In genomic region chr2:215022418-215022817, GRCh38 we compare ENCODE assay signal across 15 cellular contexts.
DNase-seq lines count a peak whose midpoint lies in the region; ATAC-seq, FAIRE-seq and TF ChIP-seq lines count a peak whose summit lies in the region.
"Had no signal": no experiment of that assay in that cellular context is flagged by ENCODE, and none has a peak within 500 bp of the region (broad histone marks: within the 10 kb centered on the region; RNA-seq: fewer than 3 reads in every experiment).

No MANE protein-coding gene starts in this region.

- H3K27me3 Mint-ChIP-seq in activated T-helper 1 cell treated with anti-CD3 and anti-CD28 coated beads, Interleukin-12 subunit alpha, Interleukin-12 subunit beta, Interleukin-2, Interleukin-4 antibody, amounts not matched to agents 30 ng/mL and 10 ng/mL and 1 ng/mL, durations not matched to agents 14 hours and 24 hours and 36 hours (ENCODE audit: insufficient read depth), result no peaks in the 10 kb centered on the region
- H3K27me3 Mint-ChIP-seq: activated CD8-positive, alpha-beta T cell treated with anti-CD3 and anti-CD28 coated beads for 36 hours; activated naive CD4-positive, alpha-beta T cell treated with anti-CD3 and anti-CD28 coated beads, Interleukin-2, amount 50 U/mL, for 24 hours had no signal

- no peak overlapping the region for H3K4me3 ChIP-seq in BLaER1 treated with 17β-estradiol and CSF1 and Interleukin-3, amounts not matched to agents 10 nM and 100 nM
- no peak overlapping the region for H3K4me3 ChIP-seq in brain microvascular endothelial cell (ENCODE audit: low read depth, low read length)
- no peak overlapping the region for H3K4me3 ChIP-seq in keratinocyte (ENCODE audit: control insufficient read depth in 2 of 3, extremely low read depth in 1 of 3, insufficient read depth in 2 of 3, low read depth in 1 of 3, low read length in 3 of 3)
- H3K4me3 ChIP-seq: sigmoid colon, vagina had no signal

- dilution Hi-C loops in keratinocyte (cut with MboI; ENCODE audit: extremely low pct_ligation_motif_present, low sequenced_read_pairs), result no loop called here

- H3K9me3 ChIP-seq in BLaER1 treated with 17β-estradiol and CSF1 and Interleukin-3, amounts not matched to agents 10 nM and 100 nM (replicated peaks in 1 of 11), result peaks cover 0 to 16% (median 5%) of the 10 kb centered on the region in 11 experiments; a peak in 7 of 22 replicates
- H3K9me3 ChIP-seq in keratinocyte (ENCODE audit: control insufficient read depth, low read depth, low read length), result no peaks in the 10 kb centered on the region
- H3K9me3 ChIP-seq: sigmoid colon, vagina had no signal

- H3K9ac ChIP-seq in BLaER1 treated with 17β-estradiol and CSF1 and Interleukin-3, amounts not matched to agents 10 nM and 100 nM, result no peak overlapping the region
- H3K9ac ChIP-seq in keratinocyte (ENCODE audit: control insufficient read depth, extremely low read depth, insufficient read depth, low read length), result no peak overlapping the region

- no peaks in the 10 kb centered on the region for H3K79me2 ChIP-seq in keratinocyte (ENCODE audit: control insufficient read depth, insufficient read depth, low read length)

- H3K4me3 Mint-ChIP-seq in activated T-helper 1 cell treated with anti-CD3 and anti-CD28 coated beads, Interleukin-12 subunit alpha, Interleukin-12 subunit beta, Interleukin-2, Interleukin-4 antibody, amounts not matched to agents 30 ng/mL and 10 ng/mL and 1 ng/mL, durations not matched to agents 14 hours and 24 hours and 36 hours, result no peak overlapping the region
- H3K4me3 Mint-ChIP-seq: activated CD8-positive, alpha-beta T cell treated with anti-CD3 and anti-CD28 coated beads for 36 hours; activated naive CD4-positive, alpha-beta T cell treated with anti-CD3 and anti-CD28 coated beads, Interleukin-2, amount 50 U/mL, for 24 hours; CD8-positive, alpha-beta T cell had no signal

- intact Hi-C loops in activated T-helper 1 cell treated with anti-CD3 and anti-CD28 coated beads, Interleukin-12 subunit alpha, Interleukin-12 subunit beta, Interleukin-2, Interleukin-4 antibody, amounts not matched to agents 30 ng/mL and 10 ng/mL and 1 ng/mL, durations not matched to agents 14 hours and 24 hours and 36 hours (cut with micrococcal nuclease), result no loop called here

- no peaks in the 10 kb centered on the region for H3K9me3 Mint-ChIP-seq in activated T-helper 1 cell treated with anti-CD3 and anti-CD28 coated beads, Interleukin-12 subunit alpha, Interleukin-12 subunit beta, Interleukin-2, Interleukin-4 antibody, amounts not matched to agents 30 ng/mL and 10 ng/mL and 1 ng/mL, durations not matched to agents 14 hours and 24 hours and 36 hours
- H3K9me3 Mint-ChIP-seq: activated CD8-positive, alpha-beta T cell treated with anti-CD3 and anti-CD28 coated beads for 36 hours; activated naive CD4-positive, alpha-beta T cell treated with anti-CD3 and anti-CD28 coated beads, Interleukin-2, amount 50 U/mL, for 24 hours; CD8-positive, alpha-beta T cell had no signal

- H3K4me2 ChIP-seq in BLaER1 treated with 17β-estradiol and CSF1 and Interleukin-3, amounts not matched to agents 10 nM and 100 nM, result peak overlapping the region; percentile 29 to 73 (median 54); a peak in 20 of 22 replicates
- no peak overlapping the region for H3K4me2 ChIP-seq in keratinocyte (ENCODE audit: control insufficient read depth, extremely low read depth, insufficient read depth, low read depth, low read length)

- no peaks in the 10 kb centered on the region for H3K36me3 Mint-ChIP-seq in activated T-helper 1 cell treated with anti-CD3 and anti-CD28 coated beads, Interleukin-12 subunit alpha, Interleukin-12 subunit beta, Interleukin-2, Interleukin-4 antibody, amounts not matched to agents 30 ng/mL and 10 ng/mL and 1 ng/mL, durations not matched to agents 14 hours and 24 hours and 36 hours (ENCODE audit: low read depth)
- H3K36me3 Mint-ChIP-seq: activated naive CD4-positive, alpha-beta T cell treated with anti-CD3 and anti-CD28 coated beads, Interleukin-2, amount 50 U/mL, for 24 hours; CD8-positive, alpha-beta T cell had no signal

- no peak overlapping the region for H3K27ac Mint-ChIP-seq in activated T-helper 1 cell treated with anti-CD3 and anti-CD28 coated beads, Interleukin-12 subunit alpha, Interleukin-12 subunit beta, Interleukin-2, Interleukin-4 antibody, amounts not matched to agents 30 ng/mL and 10 ng/mL and 1 ng/mL, durations not matched to agents 14 hours and 24 hours and 36 hours
- H3K27ac Mint-ChIP-seq: activated CD8-positive, alpha-beta T cell treated with anti-CD3 and anti-CD28 coated beads for 36 hours; activated naive CD4-positive, alpha-beta T cell treated with anti-CD3 and anti-CD28 coated beads, Interleukin-2, amount 50 U/mL, for 24 hours; CD8-positive, alpha-beta T cell had no signal

- in situ Hi-C loops in brain microvascular endothelial cell (cut with HindIII; ENCODE audit: low pct_ligation_motif_present, low sequenced_read_pairs), result no loop called here

- TF ChIP-seq CTCF in brain microvascular endothelial cell (IDR thresholded peaks at IDR 0.05; ENCODE audit: low read depth, low read length, missing control alignments), result no peak
- no peak for TF ChIP-seq CTCF in keratinocyte (optimal IDR thresholded peaks at IDR 0.05 in 1 of 3, IDR thresholded peaks at IDR 0.05 in 1 of 3, conservative IDR thresholded peaks at IDR 0.05 in 1 of 3; ENCODE audit: extremely low read depth in 1 of 3, insufficient read depth in 2 of 3, low read length in 3 of 3)
- no peak for TF ChIP-seq CTCF in GM20000 (IDR thresholded peaks at IDR 0.05; ENCODE audit: extremely low read depth, missing control alignments)

- peak overlapping the region in 9 of 11 experiments; percentile 4 to 69 (median 38); a peak in 14 of 22 replicates for H3K27ac ChIP-seq in BLaER1 treated with 17β-estradiol and CSF1 and Interleukin-3, amounts not matched to agents 10 nM and 100 nM
- peak overlapping the region; percentile 36 for H3K27ac ChIP-seq in brain microvascular endothelial cell
- no peak overlapping the region for H3K27ac ChIP-seq in keratinocyte (ENCODE audit: control insufficient read depth, insufficient read depth, low read length)
- H3K27ac ChIP-seq: sigmoid colon, vagina had no signal

- H3K36me3 ChIP-seq in BLaER1 treated with 17β-estradiol and CSF1 and Interleukin-3, amounts not matched to agents 10 nM and 100 nM, result no peaks in the 10 kb centered on the region
- H3K36me3 ChIP-seq in brain microvascular endothelial cell (replicated peaks) (no peaks in the 10 kb centered on the region), keratinocyte (ENCODE audit: control insufficient read depth in 2 of 2, extremely low read depth in 1 of 2, insufficient read depth in 2 of 2, low read length in 2 of 2) (no peaks in the 10 kb centered on the region)
- H3K36me3 ChIP-seq: sigmoid colon, vagina had no signal

- H3K4me1 ChIP-seq in BLaER1 treated with 17β-estradiol and CSF1 and Interleukin-3, amounts not matched to agents 10 nM and 100 nM, result peaks cover 28 to 71% (median 55%) of the 10 kb centered on the region in 10 experiments
- H3K4me1 ChIP-seq in keratinocyte (ENCODE audit: control insufficient read depth, extremely low read depth, insufficient read depth, low read length), result no peaks in the 10 kb centered on the region
- H3K4me1 ChIP-seq: sigmoid colon, vagina had no signal

- DNase-seq in brain microvascular endothelial cell (peak; percentile 80), keratinocyte (ENCODE audit: low read depth, low spot score) (no peak), NCI-H1092 (lab: John Stamatoyannopoulos, UW) (no peak), GM20000 (ENCODE audit: low spot score) (no peak)
- no peak for DNase-seq in activated T-helper 1 cell treated with anti-CD3 and anti-CD28 coated beads, Interleukin-12 subunit alpha, Interleukin-12 subunit beta, Interleukin-2, Interleukin-4 antibody, amounts not matched to agents 30 ng/mL and 10 ng/mL and 1 ng/mL, durations not matched to agents 14 hours and 24 hours and 36 hours (ENCODE audit: low spot score)
- DNase-seq: activated CD8-positive, alpha-beta T cell treated with anti-CD3 and anti-CD28 coated beads for 36 hours; CD8-positive, alpha-beta T cell; NCI-H187; sigmoid colon had no signal

- FAIRE-seq in keratinocyte (lab: Jason Lieb, UNC), result peak; percentile 56
- FAIRE-seq: HTR-8/SVneo had no signal

- no peak overlapping the region for H2AFZ ChIP-seq in keratinocyte (ENCODE audit: control insufficient read depth, low read length)

- no peaks in the 10 kb centered on the region for H4K20me1 ChIP-seq in BLaER1 treated with 17β-estradiol and CSF1 and Interleukin-3, amounts not matched to agents 10 nM and 100 nM
- no peaks in the 10 kb centered on the region for H4K20me1 ChIP-seq in keratinocyte (ENCODE audit: control insufficient read depth, extremely low read depth, insufficient read depth, low read length)

- H3K27me3 ChIP-seq in BLaER1 treated with 17β-estradiol and CSF1 and Interleukin-3, amounts not matched to agents 10 nM and 100 nM, result no peaks in the 10 kb centered on the region
- H3K27me3 ChIP-seq in brain microvascular endothelial cell (replicated peaks), result no peaks in the 10 kb centered on the region
- no peaks in the 10 kb centered on the region for H3K27me3 ChIP-seq in keratinocyte (ENCODE audit: control insufficient read depth, extremely low read depth, insufficient read depth, low read length)
- H3K27me3 ChIP-seq: sigmoid colon, vagina had no signal

- no peaks in the 10 kb centered on the region for H3K4me1 Mint-ChIP-seq in activated T-helper 1 cell treated with anti-CD3 and anti-CD28 coated beads, Interleukin-12 subunit alpha, Interleukin-12 subunit beta, Interleukin-2, Interleukin-4 antibody, amounts not matched to agents 30 ng/mL and 10 ng/mL and 1 ng/mL, durations not matched to agents 14 hours and 24 hours and 36 hours (ENCODE audit: low read depth)
- H3K4me1 Mint-ChIP-seq: activated naive CD4-positive, alpha-beta T cell treated with anti-CD3 and anti-CD28 coated beads, Interleukin-2, amount 50 U/mL, for 24 hours had no signal

- ATAC-seq in HG03520 (IDR thresholded peaks at IDR 0.05; ENCODE audit: unreplicated experiment) (peak; percentile 32), GM18873 (IDR thresholded peaks at IDR 0.05; ENCODE audit: low FRiP score, unreplicated experiment) (no peak)
- ATAC-seq: activated CD8-positive, alpha-beta T cell treated with anti-CD3 and anti-CD28 coated beads for 36 hours; CD8-positive, alpha-beta T cell had no signal

- no peaks in the 10 kb centered on the region for H3K9me1 ChIP-seq in keratinocyte (ENCODE audit: control insufficient read depth, extremely low read depth, insufficient read depth, low read length)
